ENCODE assay signal across 24 cellular contexts in the genomic region with DNA sequence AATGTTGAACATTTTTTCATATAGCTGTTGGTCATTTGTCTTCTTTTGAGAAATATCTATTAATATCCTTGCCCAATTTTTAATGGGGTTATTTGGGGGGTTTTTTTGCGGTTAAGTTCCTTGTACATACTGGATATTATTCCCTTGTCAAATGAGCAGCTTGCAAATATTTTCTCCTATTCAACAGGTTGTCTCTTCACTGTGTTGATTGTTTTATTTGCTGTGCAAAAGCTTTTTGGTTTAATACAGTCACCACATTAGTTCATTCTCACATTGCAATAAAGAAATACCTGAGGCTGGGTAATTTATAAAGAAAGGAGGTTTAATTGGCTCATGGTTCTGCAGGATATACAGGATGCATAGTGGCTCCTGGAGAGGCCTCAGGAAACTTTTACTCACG.
"Had no signal": no experiment of that assay in that cellular context is flagged by ENCODE, and none has a peak within 500 bp of the region (broad histone marks: within the 10 kb centered on the region; RNA-seq: fewer than 3 reads in every experiment).

No MANE protein-coding gene starts in this region.

- H3K27me3 ChIP-seq: esophagus squamous epithelium, gastrocnemius medialis, heart right ventricle, left lung had no signal

- DNase-seq: cortex of kidney; effector CD8-positive, alpha-beta T cell; effector memory CD8-positive, alpha-beta T cell; endodermal cell; erythroblast; esophagus squamous epithelium; foreskin fibroblast; foreskin melanocyte; gastrocnemius medialis; glutamatergic neuron; head of caudate nucleus; heart right ventricle; hippocampal formation; left cardiac atrium; left lung; left ventricle myocardium superior; lower lobe of right lung; mesenchymal stem cell; midbrain; naive thymus-derived CD4-positive, alpha-beta T cell had no signal

- FAIRE-seq: endometrium, islet of Langerhans, keratinocyte had no signal

- H3K4me3 ChIP-seq: esophagus squamous epithelium, gastrocnemius medialis, heart right ventricle, left lung, lower lobe of right lung had no signal

- H3K36me3 ChIP-seq: esophagus squamous epithelium, gastrocnemius medialis, heart right ventricle, left lung, lower lobe of right lung had no signal

- H3K9me3 ChIP-seq: gastrocnemius medialis, left lung, lower lobe of right lung had no signal

- H3K4me1 ChIP-seq: esophagus squamous epithelium, gastrocnemius medialis, left lung had no signal

- H3K27ac ChIP-seq: epithelial cell of prostate, esophagus squamous epithelium, gastrocnemius medialis, heart right ventricle, left lung, lower lobe of right lung had no signal
